In genomic region chr17:76265624-76266243, GRCh38 we compare ENCODE assay signal across 8 cellular contexts. TPM values are rescaled to one million over a fixed set of nuclear protein-coding genes. Genes with fewer than 3 reads are reported as not detected.
A peak's percentile ranks its signal among the peaks of the same experiment; 100 is the strongest.
DNase-seq lines count a peak whose midpoint lies in the region; ATAC-seq and TF ChIP-seq lines count a peak whose summit lies in the region.

No MANE protein-coding gene starts in this region.

- WGBS in right lobe of liver (ENCODE audit: insufficient coverage, low coverage, low lambda C conversion rate, missing lambda C conversion rate): no CpG with 5 or more reads among the region's 76 CpGs

- H3K27me3 ChIP-seq in CD8-positive, alpha-beta memory T cell (ENCODE audit: insufficient read depth, low read length, poor library complexity, severe bottlenecking): no peaks in the 10 kb centered on the region
- H3K27me3 ChIP-seq in HUES6 (ENCODE audit: control insufficient read depth, insufficient read depth, low read length) (no peaks in the 10 kb centered on the region), right lobe of liver (no peaks in the 10 kb centered on the region)

- DNase-seq in CD8-positive, alpha-beta memory T cell: peak; percentile 46 to 80 (median 66)
- DNase-seq in coronary artery (ENCODE audit: low spot score): peak; percentile 86
- peak; percentile 70 to 82 (median 77) for DNase-seq in right lobe of liver
- peak; percentile 47 to 61 for DNase-seq in stimulated activated naive CD8-positive, alpha-beta T cell treated with anti-CD3 and anti-CD28 coated beads, Interleukin-15, amount 100 ng/mL, for 72 hours

- peak overlapping the region; percentile 81 to 98 (median 91) for H3K27ac Mint-ChIP-seq in CD8-positive, alpha-beta memory T cell
- peak overlapping the region; percentile 99 to 100 for H3K27ac Mint-ChIP-seq in stimulated activated naive CD8-positive, alpha-beta T cell treated with anti-CD3 and anti-CD28 coated beads, Interleukin-15, amount 100 ng/mL, for 72 hours

- H3K4me3 ChIP-seq in CD8-positive, alpha-beta memory T cell (ENCODE audit: low read length): peak overlapping the region; percentile 87
- H3K4me3 ChIP-seq in HUES6 (ENCODE audit: low read depth, low read length): peak overlapping the region; percentile 96
- peak overlapping the region; percentile 90 for H3K4me3 ChIP-seq in coronary artery
- peak overlapping the region; percentile 88 to 93 (median 88) for H3K4me3 ChIP-seq in right lobe of liver

- ATAC-seq in right lobe of liver (peak; percentile 2 to 36 (median 20)), GM21717 (IDR thresholded peaks at IDR 0.05; ENCODE audit: unreplicated experiment) (no peak), HG02938 (IDR thresholded peaks at IDR 0.05; ENCODE audit: unreplicated experiment) (no peak)
- no peak for ATAC-seq in stimulated activated naive CD8-positive, alpha-beta T cell treated with anti-CD3 and anti-CD28 coated beads, Interleukin-15, amount 100 ng/mL, for 72 hours

- no peaks in the 10 kb centered on the region for H3K27me3 Mint-ChIP-seq in CD8-positive, alpha-beta memory T cell
- H3K27me3 Mint-ChIP-seq in stimulated activated naive CD8-positive, alpha-beta T cell treated with anti-CD3 and anti-CD28 coated beads, Interleukin-15, amount 100 ng/mL, for 72 hours: no peaks in the 10 kb centered on the region

- H3K4me1 Mint-ChIP-seq in CD8-positive, alpha-beta memory T cell: peaks cover 60 to 76% (median 60%) of the 10 kb centered on the region in 3 donors
- H3K4me1 Mint-ChIP-seq in stimulated activated naive CD8-positive, alpha-beta T cell treated with anti-CD3 and anti-CD28 coated beads, Interleukin-15, amount 100 ng/mL, for 72 hours: peaks cover 65% of the 10 kb centered on the region

- no peaks in the 10 kb centered on the region for H3K9me3 Mint-ChIP-seq in CD8-positive, alpha-beta memory T cell
- no peaks in the 10 kb centered on the region for H3K9me3 Mint-ChIP-seq in stimulated activated naive CD8-positive, alpha-beta T cell treated with anti-CD3 and anti-CD28 coated beads, Interleukin-15, amount 100 ng/mL, for 72 hours

- peak overlapping the region; percentile 79 for H3K27ac ChIP-seq in CD8-positive, alpha-beta memory T cell (ENCODE audit: low read depth, low read length)
- H3K27ac ChIP-seq in HUES6 (ENCODE audit: low read depth, low read length): peak overlapping the region; percentile 69; the same call in 1 of the 2 replicates
- H3K27ac ChIP-seq in VCaP: peak overlapping the region; percentile 97
- peak overlapping the region; percentile 89 to 97 for H3K27ac ChIP-seq in coronary artery
- peak overlapping the region; percentile 80 to 92 (median 91) for H3K27ac ChIP-seq in right lobe of liver

- POLR2A ChIA-PET in CD8-positive, alpha-beta memory T cell (lab: Charles Lee): interaction anchor here (0.9 to 6.4 kb wide), 19 partner anchors 7 to 162 kb away, joined by 3 to 38 read pairs (median 6); partner anchors contain the start of genes EXOC7, FOXJ1 and RNF157

- H3K9ac ChIP-seq in HUES6 (ENCODE audit: low read length): peak overlapping the region; percentile 73

- intact Hi-C loops in right lobe of liver (cut with DNase I): no loop called here

- no peak for TF ChIP-seq POLR2A in right lobe of liver (IDR thresholded peaks at IDR 0.05)

- TF ChIP-seq CTCF in VCaP (conservative IDR thresholded peaks at IDR 0.05) (no peak), coronary artery (IDR thresholded peaks at IDR 0.05) (no peak), right lobe of liver (IDR thresholded peaks at IDR 0.05) (no peak)

- peaks cover 0 to 32% (median 6%) of the 10 kb centered on the region in 3 donors for H3K36me3 Mint-ChIP-seq in CD8-positive, alpha-beta memory T cell

- H3K4me3 Mint-ChIP-seq in CD8-positive, alpha-beta memory T cell: peak overlapping the region; percentile 88 to 96 (median 91)
- peak overlapping the region; percentile 93 for H3K4me3 Mint-ChIP-seq in stimulated activated naive CD8-positive, alpha-beta T cell treated with anti-CD3 and anti-CD28 coated beads, Interleukin-15, amount 100 ng/mL, for 72 hours

- H3K9me3 ChIP-seq in CD8-positive, alpha-beta memory T cell (ENCODE audit: low read length): no peaks in the 10 kb centered on the region
- no peaks in the 10 kb centered on the region for H3K9me3 ChIP-seq in HUES6 (ENCODE audit: control insufficient read depth, insufficient read depth, low read depth, low read length)
- no peaks in the 10 kb centered on the region for H3K9me3 ChIP-seq in right lobe of liver

- CTCF ChIA-PET in CD8-positive, alpha-beta memory T cell (lab: Charles Lee): interaction anchor here (0.6 to 7.3 kb wide), 11 partner anchors 14 to 144 kb away, joined by 3 to 50 read pairs (median 4); no protein-coding TSS in a partner anchor

- H3K36me3 ChIP-seq in CD8-positive, alpha-beta memory T cell (ENCODE audit: insufficient read depth, low read length): peaks cover 23% of the 10 kb centered on the region
- H3K36me3 ChIP-seq in HUES6 (ENCODE audit: control insufficient read depth, insufficient read depth, low read length) (peaks cover 11% of the 10 kb centered on the region), right lobe of liver (no peaks in the 10 kb centered on the region)

- peaks cover 72% of the 10 kb centered on the region for H3K4me1 ChIP-seq in CD8-positive, alpha-beta memory T cell (ENCODE audit: insufficient read depth, low read length)
- H3K4me1 ChIP-seq in HUES6 (ENCODE audit: control insufficient read depth, insufficient read depth, low read length): peaks cover 41% of the 10 kb centered on the region
- peaks cover 0 to 38% (median 5%) of the 10 kb centered on the region in 4 donors for H3K4me1 ChIP-seq in right lobe of liver

RNA-seq across cellular contexts. Expression of gene UBALD2, which starts 0.6 kb away (rescaled TPM):
- total RNA-seq in CD8-positive, alpha-beta memory T cell: 100 to 1,000 TPM; 125 to 133 TPM
- 8.7 TPM for polyA plus RNA-seq in CD8-positive, alpha-beta memory T cell
- 10 to 100 TPM in 4 of 6 experiments, 1 to 10 TPM in 2; 7.3 to 17.9 (median 14.5) TPM for total RNA-seq in right lobe of liver

RNA-seq across cellular contexts. Expression of gene RNF157, which starts 25.4 kb away (rescaled TPM):
- 10 to 100 TPM; 13.9 TPM for total RNA-seq in CD8-positive, alpha-beta memory T cell
- 10.7 TPM for polyA plus RNA-seq in CD8-positive, alpha-beta memory T cell
- 10 to 100 TPM in 2 of 6 experiments, 1 to 10 TPM in 2, under 1 TPM in 2; 0.39 to 14.5 (median 6.0) TPM for total RNA-seq in right lobe of liver

RNA-seq across cellular contexts. Expression of gene QRICH2, which starts 42.3 kb away (rescaled TPM):
- 1 to 10 TPM; 2.4 to 2.5 TPM for total RNA-seq in CD8-positive, alpha-beta memory T cell
- 0.22 TPM for polyA plus RNA-seq in CD8-positive, alpha-beta memory T cell
- 1 to 10 TPM in 4 of 6 experiments, under 1 TPM in 2; 0.43 to 2.2 (median 1.5) TPM for total RNA-seq in right lobe of liver

Comparison
In these comparisons a context has a peak if more than half of its experiments do, and no peak if none do; other contexts are left out.
1. ATAC-seq: peak in right lobe of liver (4 of 4); none in stimulated activated naive CD8-positive, alpha-beta T cell treated with anti-CD3 and anti-CD28 coated beads, Interleukin-15, amount 100 ng/mL, for 72 hours (single experiment), GM21717 (single experiment) and HG02938 (single experiment).
2. RNA of gene UBALD2, which starts 0.6 kb away (total RNA-seq): 125 to 133 TPM in CD8-positive, alpha-beta memory T cell; 7.3 to 17.9 TPM in right lobe of liver; every median in the first group is over 4 times any median in the second.
3. Peak in every context shown above with its lines, with median percentiles within 50 percentile points of each other: DNase-seq, H3K27ac ChIP-seq and H3K4me3 ChIP-seq.